In genomic region chr15:42091753-42092665, GRCh38 we compare ENCODE assay signal across 15 cellular contexts. TPM values are rescaled to one million over a fixed set of nuclear protein-coding genes. Genes with fewer than 3 reads are reported as not detected.
DNase-seq lines count a peak whose midpoint lies in the region; ATAC-seq lines count a peak whose summit lies in the region.
"Had no signal": no experiment of that assay in that cellular context is flagged by ENCODE, and none has a peak within 500 bp of the region (broad histone marks: within the 10 kb centered on the region; RNA-seq: fewer than 3 reads in every experiment).

No MANE protein-coding gene starts in this region.

- peak; percentile 29 for DNase-seq in stimulated activated CD4-positive, alpha-beta T cell treated with anti-CD3 and anti-CD28 coated beads, Interleukin-15, amount 100 ng/mL, for 24 hours
- no peak for DNase-seq in stimulated activated CD4-positive, alpha-beta T cell treated with anti-CD3 and anti-CD28 coated beads, Interleukin-4, amount 100 ng/mL, for 1 hour
- DNase-seq in NCI-H460 (ENCODE audit: extremely low read depth, low read depth) (peak; percentile 1), epithelial cell of prostate (ENCODE audit: low read depth, low spot score) (no peak), HAP-1 (ENCODE audit: low spot score in 2 of 2) (no peak), left lobe of liver (ENCODE audit: low spot score) (no peak), NCI-H446 treated with DMSO at 0.1 percent for 48 hours (lab: John Stamatoyannopoulos, UW) (no peak)
- DNase-seq: activated gamma-delta T cell treated with Interleukin-2 at 50 U/mL for 16 hours, mucosa of descending colon, NCI-H510A had no signal

- no peak overlapping the region for H3K4me3 ChIP-seq in HAP-1
- H3K4me3 ChIP-seq: MG63, mucosa of descending colon, upper lobe of left lung had no signal

- H3K36me3 ChIP-seq in HAP-1 (replicated peaks), result no peaks in the 10 kb centered on the region
- H3K36me3 ChIP-seq: MG63, upper lobe of left lung had no signal

- ATAC-seq in left lobe of liver, result no peak
- no peak for ATAC-seq in GM21825 (IDR thresholded peaks at IDR 0.05; ENCODE audit: unreplicated experiment)
- ATAC-seq: mucosa of descending colon had no signal

- in situ Hi-C loops in HAP-1 (cut with MboI; ENCODE audit: low sequenced_read_pairs), result no loop called here

- H3K9me3 ChIP-seq in HAP-1, result no peaks in the 10 kb centered on the region
- H3K9me3 ChIP-seq: MG63, mucosa of descending colon, upper lobe of left lung had no signal

- H3K27ac ChIP-seq in epithelial cell of prostate, result peak overlapping the region; percentile 9
- H3K27ac ChIP-seq: upper lobe of left lung had no signal

- peaks cover 5% of the 10 kb centered on the region; the same call in 1 of the 2 replicates for H3K4me1 ChIP-seq in HAP-1

- no peaks in the 10 kb centered on the region for H3K27me3 ChIP-seq in HAP-1 (ENCODE audit: low read depth)
- H3K27me3 ChIP-seq: MG63, upper lobe of left lung had no signal

RNA-seq across cellular contexts. Expression of gene PLA2G4D, which starts 2.4 kb away (rescaled TPM):
- total RNA-seq in NCI-H460 (2014; rRNA removed; shearing (Covaris generic)), result not detected in 2 replicates
- polyA plus RNA-seq in NCI-H460 (2014; cell fraction: nucleus; rRNA removed), result not detected in 2 replicates
- total RNA-seq in left lobe of liver, result not detected
- total RNA-seq: posterior vena cava; T-helper 2 cell treated with Interferon-gamma antibody and Interleukin-4, amounts not matched to agents 100 ng/mL and 5 ng/mL, for 36 hours; upper lobe of left lung had no signal

Comparison
In these comparisons a context has a peak if more than half of its experiments do, and no peak if none do; other contexts are left out.
1. DNase-seq: peak in stimulated activated CD4-positive, alpha-beta T cell treated with anti-CD3 and anti-CD28 coated beads, Interleukin-15, amount 100 ng/mL, for 24 hours (single experiment) and NCI-H460 (single experiment); none in stimulated activated CD4-positive, alpha-beta T cell treated with anti-CD3 and anti-CD28 coated beads, Interleukin-4, amount 100 ng/mL, for 1 hour (single experiment), epithelial cell of prostate (single experiment), HAP-1 (0 of 2), left lobe of liver (single experiment) and NCI-H446 treated with DMSO at 0.1 percent for 48 hours (single experiment).